1 cellular context compared by ENCODE assay signal in genomic region chr19:51549533-51550324, GRCh38.
TF ChIP-seq lines count a peak whose summit lies in the region.

No MANE protein-coding gene starts in this region.

TF ChIP-seq in HepG2, 621 proteins besides CTCF, POLR2A, EP300 and RAD21:
- TF ChIP-seq XBP1 (CRISPR knock-in tag; IDR thresholded peaks at IDR 0.05) (no peak), TEAD2 (CRISPR knock-in tag; IDR thresholded peaks at IDR 0.05) (no peak), ZNF282 (IDR thresholded peaks at IDR 0.05; ENCODE audit: partially characterized antibody) (no peak), TGIF2 (CRISPR knock-in tag; IDR thresholded peaks at IDR 0.05) (no peak), PLRG1 (conservative IDR thresholded peaks at IDR 0.05) (no peak), TMF1 (CRISPR knock-in tag; IDR thresholded peaks at IDR 0.05; ENCODE audit: low read depth) (no peak), PAWR (CRISPR knock-in tag; IDR thresholded peaks at IDR 0.05; ENCODE audit: borderline replicate concordance) (no peak), ZNF362 (CRISPR knock-in tag; IDR thresholded peaks at IDR 0.05; ENCODE audit: borderline replicate concordance) (no peak), KDM5B (CRISPR knock-in tag; IDR thresholded peaks at IDR 0.05; ENCODE audit: borderline replicate concordance) (no peak)
TF ChIP-seq in HepG2: peak in this region for 0.
